In genomic region chr17:28042721-28043291, GRCh38 we compare ENCODE assay signal across 9 cellular contexts. TPM values are rescaled to one million over a fixed set of nuclear protein-coding genes. Genes with fewer than 3 reads are reported as not detected.
DNase-seq lines count a peak whose midpoint lies in the region; ATAC-seq, FAIRE-seq and TF ChIP-seq lines count a peak whose summit lies in the region.
"Had no signal": no experiment of that assay in that cellular context is flagged by ENCODE, and none has a peak within 500 bp of the region (broad histone marks: within the 10 kb centered on the region; RNA-seq: fewer than 3 reads in every experiment).

No MANE protein-coding gene starts in this region.

- CTCF ChIA-PET in AG04450 (lab: Charles Lee), result no interaction called here
- CTCF ChIA-PET in GM12878 (lab: Yijun Ruan, JAX), result interaction anchor here (1.1 to 1.6 kb wide), 4 partner anchors 11 to 103 kb away, joined by 3 to 6 read pairs (median 4); no protein-coding TSS in a partner anchor

- TF ChIP-seq CTCF in AG04450 (IDR thresholded peaks at IDR 0.05; ENCODE audit: low read depth, low read length) (no peak), GM12878 (IDR thresholded peaks at IDR 0.05 in 2 of 3, conservative IDR thresholded peaks at IDR 0.05 in 1 of 3; ENCODE audit: control insufficient read depth in 2 of 3, extremely low read depth in 1 of 3, insufficient read depth in 1 of 3, low read depth in 3 of 3, low read length in 3 of 3) (no peak), mesothelial cell of epicardium (IDR thresholded peaks at IDR 0.05; ENCODE audit: unreplicated experiment) (no peak), Peyer's patch (IDR thresholded peaks at IDR 0.05) (no peak)

- peaks cover 3% of the 10 kb centered on the region for H3K27me3 Mint-ChIP-seq in mesothelial cell of epicardium (ENCODE audit: low read depth)

- in situ Hi-C loops in GM12878 (cut with MboI), result loop anchor here (10.0 kb wide), 1 partner anchor 498 kb away; no protein-coding TSS in a partner anchor

- H3K4me3 ChIP-seq in AG04450 (ENCODE audit: low read depth, low read length), result peak overlapping the region; percentile 81
- H3K4me3 ChIP-seq in HUES48 (ENCODE audit: low read depth, low read length), result peak overlapping the region; percentile 77
- H3K4me3 ChIP-seq in GM12878, result peak overlapping the region; percentile 84; the same call in 1 of the 2 replicates
- peak overlapping the region in 1 of 4 donors; percentile 92 for H3K4me3 ChIP-seq in Peyer's patch

- 98% methylated on average over 16 of the region's 16 CpGs for WGBS in GM12878 (ENCODE audit: insufficient coverage, insufficient replicate concordance, low lambda C conversion rate, missing lambda C conversion rate)

- H3K27me3 ChIP-seq in AG04450 (ENCODE audit: control insufficient read depth, insufficient read depth, low read length) (no peaks in the 10 kb centered on the region), HUES48 (ENCODE audit: control insufficient read depth, insufficient read depth, low read length) (no peaks in the 10 kb centered on the region), GM12878 (replicated peaks in 1 of 2; ENCODE audit: control insufficient read depth in 2 of 2, insufficient read depth in 2 of 2, low read length in 1 of 2) (no peaks in the 10 kb centered on the region), Peyer's patch (no peaks in the 10 kb centered on the region)

- no peak for TF ChIP-seq EP300 in GM12878 (IDR thresholded peaks at IDR 0.05; ENCODE audit: borderline replicate concordance in 1 of 2, control insufficient read depth in 1 of 2, low read depth in 2 of 2, low read length in 2 of 2)

- RAD21 ChIA-PET in GM12878 (lab: Charles Lee; ENCODE audit: unreplicated experiment), result interaction anchor here (1.0 to 2.8 kb wide), 2 partner anchors 12 to 149 kb away, joined by 3 to 14 read pairs; no protein-coding TSS in a partner anchor

- no peaks in the 10 kb centered on the region for H3K9me3 Mint-ChIP-seq in mesothelial cell of epicardium

- BruUV-seq in GM12878 (replicated peaks; lab: Mats Ljungman, UMichigan), result TSS peak; percentile 63

- H3K79me2 ChIP-seq in GM12878 (ENCODE audit: control insufficient read depth, insufficient read depth, low read length), result peaks cover 41% of the 10 kb centered on the region

- H3K36me3 Mint-ChIP-seq in mesothelial cell of epicardium, result no peaks in the 10 kb centered on the region

- H3K9ac ChIP-seq in HUES48 (ENCODE audit: low read depth, low read length) (no peak overlapping the region), GM12878 (ENCODE audit: control insufficient read depth, insufficient read depth, low read length) (no peak overlapping the region)

- POLR2A ChIA-PET in AG04450 (lab: Yijun Ruan, JAX), result interaction anchor here (0.9 kb wide), 1 partner anchor 116 kb away, joined by 4 read pairs; no protein-coding TSS in a partner anchor
- POLR2A ChIA-PET in GM12878 (lab: Charles Lee), result interaction anchor here (0.5 to 2.3 kb wide), 5 partner anchors 11 to 526 kb away, joined by 3 to 9 read pairs (median 4); no protein-coding TSS in a partner anchor

- FAIRE-seq in GM12878 (lab: Jason Lieb, UNC), result no peak

- SMC1A ChIA-PET in GM12878 (lab: Charles Lee; ENCODE audit: uncharacterized antibody, unreplicated experiment), result interaction anchor here (2.0 to 10.0 kb wide), 4 partner anchors 11 to 90 kb away, joined by 4 to 72 read pairs (median 28); no protein-coding TSS in a partner anchor

- peaks cover 47% of the 10 kb centered on the region for H3K4me1 ChIP-seq in HUES48 (ENCODE audit: control insufficient read depth, insufficient read depth, low read length)
- peaks cover 10% of the 10 kb centered on the region for H3K4me1 ChIP-seq in GM12878 (ENCODE audit: control insufficient read depth, insufficient read depth, low read length)
- H3K4me1 ChIP-seq in Peyer's patch, result peaks cover 0 to 35% (median 9%) of the 10 kb centered on the region in 4 donors

- H3K4me1 Mint-ChIP-seq in mesothelial cell of epicardium, result peaks cover 49% of the 10 kb centered on the region

- intact Hi-C loops in GM12878 (cut with micrococcal nuclease; ENCODE audit: unreplicated experiment), result loop anchor here (5.0 kb wide), 1 partner anchor 236 kb away; no protein-coding TSS in a partner anchor

- H3K27ac ChIP-seq in AG04450 (ENCODE audit: low read depth, low read length) (no peak overlapping the region), HUES48 (ENCODE audit: low read depth, low read length) (no peak overlapping the region), GM12878 (ENCODE audit: control insufficient read depth, insufficient read depth) (no peak overlapping the region), Peyer's patch (no peak overlapping the region)

- TF ChIP-seq POLR2A in GM12878 (IDR thresholded peaks at IDR 0.05; ENCODE audit: low read depth, low read length), result 0 out of 2 replicates have a peak, but pooled peaks have one; percentile 8
- TF ChIP-seq POLR2A in Peyer's patch (IDR thresholded peaks at IDR 0.05), result no peak

- no peak overlapping the region for H2AFZ ChIP-seq in GM12878 (ENCODE audit: control insufficient read depth, low read depth, low read length)

- no peak for ATAC-seq in GM12878

- no peak for TF ChIP-seq RAD21 in GM12878 (IDR thresholded peaks at IDR 0.05; ENCODE audit: insufficient read depth, low read depth, low read length)

- H4K20me1 ChIP-seq in GM12878 (ENCODE audit: control insufficient read depth, insufficient read depth), result no peaks in the 10 kb centered on the region

- H3K27ac Mint-ChIP-seq in mesothelial cell of epicardium, result peak overlapping the region; percentile 8

- H3K9me3 ChIP-seq in AG04450 (ENCODE audit: control insufficient read depth, insufficient read depth, low read length) (peaks cover 4% of the 10 kb centered on the region; the same call in 1 of the 2 replicates), HUES48 (ENCODE audit: control insufficient read depth, insufficient read depth, low read length) (no peaks in the 10 kb centered on the region), GM12878 (replicated peaks; ENCODE audit: control insufficient read depth, insufficient read depth, low read length) (no peaks in the 10 kb centered on the region; the same call in 2 of the 3 replicates), Peyer's patch (no peaks in the 10 kb centered on the region)

- DNase-seq in AG04450 (ENCODE audit: low read depth, low spot score) (no peak), GM12878 (ENCODE audit: low read depth, low spot score) (no peak), mesothelial cell of epicardium (ENCODE audit: low spot score in 2 of 2, unreplicated experiment in 2 of 2) (no peak), Peyer's patch (no peak), medulla oblongata (ENCODE audit: extremely low spot score) (no peak), ecto neural progenitor cell (ENCODE audit: low spot score) (no peak)
- no peak for DNase-seq in activated effector memory CD4-positive, alpha-beta T cell treated with anti-CD3 and anti-CD28 coated beads, Interleukin-2, amount 50 U/mL, for 16 hours
- DNase-seq: cortex of kidney had no signal

- H3K4me3 Mint-ChIP-seq in mesothelial cell of epicardium, result peak overlapping the region; percentile 90

- peak overlapping the region; percentile 88 for H3K4me2 ChIP-seq in GM12878 (ENCODE audit: control insufficient read depth, insufficient read depth)

- H3K36me3 ChIP-seq in HUES48 (ENCODE audit: control insufficient read depth, insufficient read depth, low read length), result peaks cover 11% of the 10 kb centered on the region; the same call in 1 of the 2 replicates
- no peaks in the 10 kb centered on the region for H3K36me3 ChIP-seq in GM12878 (ENCODE audit: control insufficient read depth in 2 of 2, insufficient read depth in 2 of 2, low read length in 1 of 2)
- no peaks in the 10 kb centered on the region for H3K36me3 ChIP-seq in Peyer's patch

TF ChIP-seq in GM12878, 131 proteins besides CTCF, POLR2A, EP300 and RAD21 (continues in another document):
- TF ChIP-seq, protein P1, sequence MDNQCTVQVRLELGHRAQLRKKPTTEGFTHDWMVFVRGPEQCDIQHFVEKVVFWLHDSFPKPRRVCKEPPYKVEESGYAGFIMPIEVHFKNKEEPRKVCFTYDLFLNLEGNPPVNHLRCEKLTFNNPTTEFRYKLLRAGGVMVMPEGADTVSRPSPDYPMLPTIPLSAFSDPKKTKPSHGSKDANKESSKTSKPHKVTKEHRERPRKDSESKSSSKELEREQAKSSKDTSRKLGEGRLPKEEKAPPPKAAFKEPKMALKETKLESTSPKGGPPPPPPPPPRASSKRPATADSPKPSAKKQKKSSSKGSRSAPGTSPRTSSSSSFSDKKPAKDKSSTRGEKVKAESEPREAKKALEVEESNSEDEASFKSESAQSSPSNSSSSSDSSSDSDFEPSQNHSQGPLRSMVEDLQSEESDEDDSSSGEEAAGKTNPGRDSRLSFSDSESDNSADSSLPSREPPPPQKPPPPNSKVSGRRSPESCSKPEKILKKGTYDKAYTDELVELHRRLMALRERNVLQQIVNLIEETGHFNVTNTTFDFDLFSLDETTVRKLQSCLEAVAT (IDR thresholded peaks at IDR 0.05), result peak; percentile 57; the same call in 1 of the 2 replicates
- no peak for TF ChIP-seq MEF2B (IDR thresholded peaks at IDR 0.05; ENCODE audit: partially characterized antibody, poor library complexity, severe bottlenecking)

RNA-seq across cellular contexts. Expression of gene NLK, which starts 0.3 kb away (rescaled TPM):
- polyA plus RNA-seq in AG04450 (2011; rRNA removed) (24.5 and 24.6 TPM in 2 replicates), GM12878 (2011; rRNA removed) (22.9 and 24.8 TPM in 2 replicates), GM12878 (2014; fragmentation: Illumina TruSeq; extraction: Trizol) (15.5 and 24.8 TPM in 2 replicates), GM12878 (2014; fragmentation: Nextera tagmentation; extraction: Ambion mirVana) (1 to 10 TPM; 5.0 to 6.0 TPM), GM12878 (2014; rRNA removed) (14.5 and 15.7 TPM in 2 replicates), GM12878 (2016; fragmentation: Nextera tagmentation; extraction: Ambion mirVana) (1 to 10 TPM; 5.7 to 7.0 TPM)
- 48.8 and 59.2 TPM in 2 replicates for polyA minus RNA-seq in AG04450 (2011; rRNA and poly(A)+ RNA removed)
- 77.0 and 80.2 TPM in 2 replicates for total RNA-seq in GM12878 (2013; cell fraction: nucleolus; rRNA removed)
- total RNA-seq in GM12878 (2014; rRNA removed) (17.8 and 19.3 TPM in 2 replicates), GM12878 (2014; rRNA removed; fragmentation: Illumina TruSeq; extraction: Trizol) (16.1 and 17.5 TPM in 2 replicates), GM12878 (2021) (15.9 and 16.0 TPM in 2 replicates), mesothelial cell of epicardium (22.6 to 23.8 TPM (median 23.6 TPM) in 3 replicates), Peyer's patch (10 to 100 TPM; 20.5 to 45.4 (median 27.1) TPM)
- 6.9 TPM for polyA plus RNA-seq in GM12878 (2011; ENCODE audit: low read depth)
- polyA plus RNA-seq in GM12878 (2011; cell fraction: cytosol; rRNA removed), result 12.5 and 14.8 TPM in 2 replicates
- polyA plus RNA-seq in GM12878 (2011; cell fraction: nucleus; rRNA removed), result 30.6 and 31.9 TPM in 2 replicates
- polyA plus RNA-seq in GM12878 (2012), result 9.7 and 11.2 TPM in 2 replicates
- polyA minus RNA-seq in GM12878 (2011; rRNA and poly(A)+ RNA removed), result 28.1 and 50.4 TPM in 2 replicates
- 7.1 and 12.8 TPM in 2 replicates for polyA minus RNA-seq in GM12878 (2011; cell fraction: cytosol; rRNA and poly(A)+ RNA removed)
- 49.1 and 77.6 TPM in 2 replicates for polyA minus RNA-seq in GM12878 (2011; cell fraction: nucleus; rRNA and poly(A)+ RNA removed)
